ENCODE assay signal across 18 cellular contexts in genomic region chr9:119788876-119789275, GRCh38.
"Had no signal": no experiment of that assay in that cellular context is flagged by ENCODE, and none has a peak within 500 bp of the region (broad histone marks: within the 10 kb centered on the region; RNA-seq: fewer than 3 reads in every experiment).

No MANE protein-coding gene starts in this region.

- H3K36me3 ChIP-seq: heart left ventricle, pancreas, suprapubic skin, thyroid gland, upper lobe of left lung, uterus had no signal

- H3K27me3 ChIP-seq: dorsolateral prefrontal cortex, pancreas, suprapubic skin, thyroid gland, upper lobe of left lung, uterus had no signal

- H3K4me3 ChIP-seq: dorsolateral prefrontal cortex, heart left ventricle, mucosa of descending colon, pancreas, suprapubic skin, thyroid gland, upper lobe of left lung, uterus had no signal

- H3K9me3 ChIP-seq: heart left ventricle, mucosa of descending colon, pancreas, suprapubic skin, thyroid gland, upper lobe of left lung, uterus had no signal

- H3K27ac ChIP-seq: heart left ventricle, pancreas, suprapubic skin, thyroid gland, upper lobe of left lung, uterus had no signal

- H3K4me1 ChIP-seq: pancreas, suprapubic skin, thyroid gland, upper lobe of left lung, uterus had no signal

- ATAC-seq: heart left ventricle; left colon; mucosa of descending colon; naive thymus-derived CD8-positive, alpha-beta T cell; pancreas; right cardiac atrium had no signal

- DNase-seq: cortex of kidney; dorsolateral prefrontal cortex; effector CD8-positive, alpha-beta T cell; heart left ventricle; left colon; mesendoderm; mucosa of descending colon; naive thymus-derived CD8-positive, alpha-beta T cell; nucleus accumbens; pancreas; right cardiac atrium; small intestine; stimulated activated CD4-positive, alpha-beta T cell treated with anti-CD3 and anti-CD28 coated beads, Interleukin-12 subunit alpha, Interleukin-12 subunit beta, amount 100 ng/mL, for 4 hours; stimulated activated naive CD4-positive, alpha-beta T cell treated with Interleukin-2 at 50 U/mL for 16 hours; thyroid gland; upper lobe of left lung; uterus had no signal
